In genomic region chr1:42176902-42177519, GRCh38 we compare ENCODE assay signal across 8 cellular contexts. TPM values are rescaled to one million over a fixed set of nuclear protein-coding genes. Genes with fewer than 3 reads are reported as not detected.
DNase-seq lines count a peak whose midpoint lies in the region; ATAC-seq and TF ChIP-seq lines count a peak whose summit lies in the region.

No MANE protein-coding gene starts in this region.

- H3K4me3 Mint-ChIP-seq in activated T-cell treated with anti-CD3 and anti-CD28 coated beads, Interleukin-2, amount 50 U/mL, for 72 hours = no peak overlapping the region
- H3K4me3 Mint-ChIP-seq in activated T-cell treated with anti-CD3 and anti-CD28 coated beads, Interleukin-2, amount 50 U/mL, for 24 hours = no peak overlapping the region
- H3K4me3 Mint-ChIP-seq in T-helper 17 cell = no peak overlapping the region

- peaks cover 0 to 1% of the 10 kb centered on the region in 2 donors for H3K36me3 Mint-ChIP-seq in activated T-cell treated with anti-CD3 and anti-CD28 coated beads, Interleukin-2, amount 50 U/mL, for 72 hours (ENCODE audit: insufficient read depth in 2 of 2)
- H3K36me3 Mint-ChIP-seq in activated T-cell treated with anti-CD3 and anti-CD28 coated beads, Interleukin-2, amount 50 U/mL, for 24 hours (ENCODE audit: low read depth) = peaks cover 44% of the 10 kb centered on the region
- peaks cover 3% of the 10 kb centered on the region for H3K36me3 Mint-ChIP-seq in T-helper 17 cell (ENCODE audit: low read depth)

- no peak overlapping the region for H3K27ac Mint-ChIP-seq in activated T-cell treated with anti-CD3 and anti-CD28 coated beads, Interleukin-2, amount 50 U/mL, for 72 hours
- no peak overlapping the region for H3K27ac Mint-ChIP-seq in activated T-cell treated with anti-CD3 and anti-CD28 coated beads, Interleukin-2, amount 50 U/mL, for 24 hours
- no peak overlapping the region for H3K27ac Mint-ChIP-seq in T-helper 17 cell

- H3K9me3 ChIP-seq in T-helper 17 cell (ENCODE audit: control insufficient read depth, low read length, poor library complexity, severe bottlenecking) = no peaks in the 10 kb centered on the region

- no peaks in the 10 kb centered on the region for H3K27me3 Mint-ChIP-seq in activated T-cell treated with anti-CD3 and anti-CD28 coated beads, Interleukin-2, amount 50 U/mL, for 72 hours (ENCODE audit: low read depth)
- no peaks in the 10 kb centered on the region for H3K27me3 Mint-ChIP-seq in activated T-cell treated with anti-CD3 and anti-CD28 coated beads, Interleukin-2, amount 50 U/mL, for 24 hours
- H3K27me3 Mint-ChIP-seq in T-helper 17 cell = no peaks in the 10 kb centered on the region

- DNase-seq in activated T-cell treated with anti-CD3 and anti-CD28 coated beads, Interleukin-2, amount 50 U/mL, for 72 hours = peak in 1 of 2 donors; percentile 15
- no peak for DNase-seq in activated T-cell treated with anti-CD3 and anti-CD28 coated beads, Interleukin-2, amount 50 U/mL, for 24 hours
- DNase-seq in LNCaP clone FGC (ENCODE audit: low read depth) (peak; percentile 86), T-helper 17 cell (no peak), foreskin fibroblast (peak; percentile 26 to 62), sciatic nerve (ENCODE audit: low spot score) (no peak), 8988T (no peak)

- ATAC-seq in activated T-cell treated with anti-CD3 and anti-CD28 coated beads, Interleukin-2, amount 50 U/mL, for 72 hours (replicated peaks in 1 of 2) = peak; percentile 48 to 57
- ATAC-seq in T-helper 17 cell (peak; percentile 49), sciatic nerve (peak; percentile 29), GM18502 (IDR thresholded peaks at IDR 0.05; ENCODE audit: poor library complexity, unreplicated experiment) (no peak)

- peak; percentile 83 for TF ChIP-seq CTCF in LNCaP clone FGC (IDR thresholded peaks at IDR 0.05; ENCODE audit: control insufficient read depth, extremely low read depth, insufficient read depth)
- peak; percentile 71 for TF ChIP-seq CTCF in foreskin fibroblast (IDR thresholded peaks at IDR 0.05; ENCODE audit: low read depth, low read length)

- H3K4me1 Mint-ChIP-seq in activated T-cell treated with anti-CD3 and anti-CD28 coated beads, Interleukin-2, amount 50 U/mL, for 72 hours (ENCODE audit: low read depth) = no peaks in the 10 kb centered on the region
- no peaks in the 10 kb centered on the region for H3K4me1 Mint-ChIP-seq in activated T-cell treated with anti-CD3 and anti-CD28 coated beads, Interleukin-2, amount 50 U/mL, for 24 hours (ENCODE audit: low read depth)
- H3K4me1 Mint-ChIP-seq in T-helper 17 cell = peaks cover 5% of the 10 kb centered on the region

- H3K4me3 ChIP-seq in LNCaP clone FGC (ENCODE audit: low read depth, low read length) (no peak overlapping the region), foreskin fibroblast (ENCODE audit: low read depth in 1 of 2, low read length in 2 of 2) (no peak overlapping the region)

- H3K9me3 Mint-ChIP-seq in activated T-cell treated with anti-CD3 and anti-CD28 coated beads, Interleukin-2, amount 50 U/mL, for 72 hours = no peaks in the 10 kb centered on the region
- no peaks in the 10 kb centered on the region for H3K9me3 Mint-ChIP-seq in activated T-cell treated with anti-CD3 and anti-CD28 coated beads, Interleukin-2, amount 50 U/mL, for 24 hours

- intact Hi-C loops in sciatic nerve (cut with DNase I) = no loop called here

RNA-seq across cellular contexts. Expression of gene GUCA2A, which starts 12.5 kb away (rescaled TPM):
- not detected for total RNA-seq in activated T-cell treated with anti-CD3 and anti-CD28 coated beads, Interleukin-2, amount 50 U/mL, for 72 hours
- total RNA-seq in T-helper 17 cell (not detected), sciatic nerve (not detected)

RNA-seq across cellular contexts. Expression of gene GUCA2B, which starts 23.8 kb away (rescaled TPM):
- total RNA-seq in activated T-cell treated with anti-CD3 and anti-CD28 coated beads, Interleukin-2, amount 50 U/mL, for 72 hours = not detected
- total RNA-seq in T-helper 17 cell (not detected), sciatic nerve (not detected)

Comparison
In these comparisons a context has a peak if more than half of its experiments do, and no peak if none do; other contexts are left out.
1. DNase-seq: peak in LNCaP clone FGC (single experiment) and foreskin fibroblast (2 of 2); none in activated T-cell treated with anti-CD3 and anti-CD28 coated beads, Interleukin-2, amount 50 U/mL, for 24 hours (single experiment), T-helper 17 cell (0 of 3), sciatic nerve (single experiment) and 8988T (single experiment).